1 cellular context compared by ENCODE assay signal in the genomic region with DNA sequence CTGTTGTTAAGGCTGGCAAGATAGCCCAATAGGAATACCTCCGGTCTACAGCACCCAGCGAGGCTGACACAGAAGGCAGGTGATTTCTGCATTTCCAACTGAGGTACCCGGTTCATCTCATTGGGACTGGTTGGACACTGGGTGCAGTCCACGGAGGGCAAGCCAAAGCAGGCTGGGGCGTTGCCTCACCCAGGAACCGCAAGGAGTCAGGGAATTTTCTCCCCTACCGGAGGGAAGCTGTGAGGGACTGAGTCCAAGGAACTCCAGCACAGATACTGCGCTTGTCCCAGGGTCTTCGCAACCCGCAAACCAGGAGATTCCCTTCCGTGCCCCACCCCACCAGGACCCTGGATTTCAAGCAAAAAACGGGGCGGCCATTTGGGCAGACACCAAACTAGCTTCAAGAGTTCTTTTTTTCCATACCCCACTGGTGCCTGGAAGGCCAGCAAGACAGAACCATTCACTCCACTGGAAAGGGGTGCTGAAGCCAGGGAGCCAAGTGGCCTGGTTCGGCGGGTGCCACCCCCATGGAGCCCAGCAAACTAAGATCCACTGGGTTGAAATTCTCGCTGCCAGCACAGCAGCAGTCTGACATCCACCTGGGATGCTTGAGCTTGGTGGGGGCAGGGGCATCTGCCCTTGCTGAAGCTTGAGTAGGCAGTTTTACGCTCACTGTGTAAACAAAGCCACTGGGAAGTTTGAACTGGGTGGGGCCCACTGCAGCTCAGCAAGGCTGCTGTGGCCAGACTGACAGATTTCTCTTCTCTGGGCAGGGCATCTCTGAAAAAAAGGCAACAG.
TF ChIP-seq lines count a peak whose summit lies in the region.

No MANE protein-coding gene starts in this region.

TF ChIP-seq in IMR-90, 13 proteins besides CTCF, POLR2A, EP300 and RAD21:
- no peak for TF ChIP-seq FOS (IDR thresholded peaks at IDR 0.05; ENCODE audit: low read depth, low read length)
- TF ChIP-seq, protein P1, sequence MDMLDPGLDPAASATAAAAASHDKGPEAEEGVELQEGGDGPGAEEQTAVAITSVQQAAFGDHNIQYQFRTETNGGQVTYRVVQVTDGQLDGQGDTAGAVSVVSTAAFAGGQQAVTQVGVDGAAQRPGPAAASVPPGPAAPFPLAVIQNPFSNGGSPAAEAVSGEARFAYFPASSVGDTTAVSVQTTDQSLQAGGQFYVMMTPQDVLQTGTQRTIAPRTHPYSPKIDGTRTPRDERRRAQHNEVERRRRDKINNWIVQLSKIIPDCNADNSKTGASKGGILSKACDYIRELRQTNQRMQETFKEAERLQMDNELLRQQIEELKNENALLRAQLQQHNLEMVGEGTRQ (IDR thresholded peaks at IDR 0.05; ENCODE audit: low read depth, low read length), result no peak
- TF ChIP-seq BHLHE40 (IDR thresholded peaks at IDR 0.05; ENCODE audit: low read depth, low read length), result no peak
- no peak for TF ChIP-seq RFX5 (IDR thresholded peaks at IDR 0.05; ENCODE audit: low read depth, low read length)
- no peak for TF ChIP-seq SMC3 (IDR thresholded peaks at IDR 0.05; ENCODE audit: low read depth, low read length)
- TF ChIP-seq CHD1 (IDR thresholded peaks at IDR 0.05; ENCODE audit: low read depth, low read length), result no peak
- no peak for TF ChIP-seq MAFK (IDR thresholded peaks at IDR 0.05; ENCODE audit: low read depth, low read length)
- no peak for TF ChIP-seq MAZ (IDR thresholded peaks at IDR 0.05; ENCODE audit: borderline replicate concordance, low read depth, low read length)
- TF ChIP-seq, protein P2, sequence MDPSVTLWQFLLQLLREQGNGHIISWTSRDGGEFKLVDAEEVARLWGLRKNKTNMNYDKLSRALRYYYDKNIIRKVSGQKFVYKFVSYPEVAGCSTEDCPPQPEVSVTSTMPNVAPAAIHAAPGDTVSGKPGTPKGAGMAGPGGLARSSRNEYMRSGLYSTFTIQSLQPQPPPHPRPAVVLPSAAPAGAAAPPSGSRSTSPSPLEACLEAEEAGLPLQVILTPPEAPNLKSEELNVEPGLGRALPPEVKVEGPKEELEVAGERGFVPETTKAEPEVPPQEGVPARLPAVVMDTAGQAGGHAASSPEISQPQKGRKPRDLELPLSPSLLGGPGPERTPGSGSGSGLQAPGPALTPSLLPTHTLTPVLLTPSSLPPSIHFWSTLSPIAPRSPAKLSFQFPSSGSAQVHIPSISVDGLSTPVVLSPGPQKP (IDR thresholded peaks at IDR 0.05; ENCODE audit: borderline replicate concordance, low read depth, low read length), result no peak
- TF ChIP-seq NFE2L2 (IDR thresholded peaks at IDR 0.05; ENCODE audit: low read depth, low read length), result no peak
- no peak for TF ChIP-seq RCOR1 (IDR thresholded peaks at IDR 0.05; ENCODE audit: insufficient replicate concordance, low read length)
- TF ChIP-seq CEBPB (IDR thresholded peaks at IDR 0.05; ENCODE audit: low read depth, low read length), result no peak
- TF ChIP-seq MXI1 (IDR thresholded peaks at IDR 0.05; ENCODE audit: borderline replicate concordance, low read depth, low read length), result no peak
